ENCODE assay signal across 27 cellular contexts in the genomic region with DNA sequence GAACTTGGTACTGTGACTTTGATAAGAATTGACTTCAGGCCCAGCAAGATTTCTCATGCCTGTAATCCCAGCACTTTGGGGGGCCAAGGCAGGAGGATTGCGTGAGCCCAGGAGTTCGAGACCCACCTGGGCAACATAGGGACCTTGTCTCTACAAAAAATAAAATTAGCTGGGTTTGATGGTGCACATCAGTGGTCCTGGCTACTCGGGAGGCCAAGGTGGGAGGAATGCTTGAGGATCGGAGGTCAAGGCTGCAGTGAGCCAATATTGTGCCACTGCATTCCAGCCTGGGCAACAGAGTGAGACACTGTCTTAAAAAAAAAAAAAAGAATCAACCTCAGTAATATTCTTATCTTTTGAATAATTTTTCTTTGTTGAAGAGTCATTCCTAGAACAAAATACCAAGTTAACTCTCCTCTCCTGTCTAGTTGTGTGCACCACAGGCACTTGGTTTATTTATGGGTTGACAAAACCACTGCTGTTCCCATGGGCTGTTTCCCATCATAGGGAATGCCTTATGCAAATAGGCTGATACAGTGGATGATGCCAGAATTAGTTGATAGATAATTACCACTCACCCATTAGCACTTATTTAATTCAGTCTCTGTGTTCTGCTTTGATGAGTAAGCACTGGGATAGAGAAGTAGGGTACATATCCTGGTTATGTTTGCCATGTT. TPM values are rescaled to one million over a fixed set of nuclear protein-coding genes. Genes with fewer than 3 reads are reported as not detected.
A peak's percentile ranks its signal among the peaks of the same experiment; 100 is the strongest.
DNase-seq lines count a peak whose midpoint lies in the region; ATAC-seq and TF ChIP-seq lines count a peak whose summit lies in the region.
"Had no signal": no experiment of that assay in that cellular context is flagged by ENCODE, and none has a peak within 500 bp of the region (broad histone marks: within the 10 kb centered on the region; RNA-seq: fewer than 3 reads in every experiment).

No MANE protein-coding gene starts in this region.

- peaks cover 43% of the 10 kb centered on the region for H3K36me3 Mint-ChIP-seq in brain

- peaks cover 6% of the 10 kb centered on the region for H3K4me1 ChIP-seq in testis

- intact Hi-C loops in testis (cut with DNase I; ENCODE audit: low total_unique reads), result no loop called here

- no peaks in the 10 kb centered on the region for H3K36me3 ChIP-seq in testis (ENCODE audit: low read depth, missing control alignments)
- peaks cover 18% of the 10 kb centered on the region for H3K36me3 ChIP-seq in WERI-Rb-1

- H3K27me3 Mint-ChIP-seq in brain, result no peaks in the 10 kb centered on the region
- H3K27me3 Mint-ChIP-seq: progenitor cell of endocrine pancreas; stimulated activated naive CD8-positive, alpha-beta T cell treated with anti-CD3 and anti-CD28 coated beads, Interleukin-15, amount 100 ng/mL, for 72 hours had no signal

- WGBS in testis, 2 donors, result 83 to 87% methylated on average over 4 of the region's 4 CpGs

- H3K27ac Mint-ChIP-seq in brain, result peak overlapping the region in 4 of 5 experiments; percentile 23 to 66 (median 62)

- no peaks in the 10 kb centered on the region for H3K9me3 Mint-ChIP-seq in brain
- H3K9me3 Mint-ChIP-seq: neural crest cell; stimulated activated naive CD8-positive, alpha-beta T cell treated with anti-CD3 and anti-CD28 coated beads, Interleukin-15, amount 100 ng/mL, for 72 hours had no signal

- H3K4me1 Mint-ChIP-seq in brain, result peaks cover 41% of the 10 kb centered on the region

- no peak for ATAC-seq in esophagus mucosa
- ATAC-seq: stimulated activated naive CD8-positive, alpha-beta T cell treated with anti-CD3 and anti-CD28 coated beads, Interleukin-15, amount 100 ng/mL, for 72 hours had no signal

- H3K27me3 ChIP-seq in testis (no peaks in the 10 kb centered on the region), WERI-Rb-1 (ENCODE audit: insufficient read depth, low read depth, severe bottlenecking) (no peaks in the 10 kb centered on the region)
- H3K27me3 ChIP-seq: Peyer's patch, SJSA1 had no signal

- TF ChIP-seq CTCF in brain (conservative IDR thresholded peaks at IDR 0.05), result no peak
- TF ChIP-seq CTCF in testis (IDR thresholded peaks at IDR 0.05), result no peak
- no peak for TF ChIP-seq CTCF in WERI-Rb-1 (IDR thresholded peaks at IDR 0.05; ENCODE audit: low read depth, low read length)

- H3K4me3 Mint-ChIP-seq in brain, result no peak overlapping the region
- H3K4me3 Mint-ChIP-seq: neural crest cell had no signal

- H3K9me3 ChIP-seq in testis, result no peaks in the 10 kb centered on the region
- no peaks in the 10 kb centered on the region for H3K9me3 ChIP-seq in WERI-Rb-1 (ENCODE audit: severe bottlenecking)
- H3K9me3 ChIP-seq: Peyer's patch, SJSA1 had no signal

- DNase-seq in activated effector memory CD4-positive, alpha-beta T cell treated with anti-CD3 and anti-CD28 coated beads, Interleukin-2, amount 50 U/mL, for 16 hours, result peak; percentile 19
- DNase-seq in activated effector memory CD4-positive, alpha-beta T cell treated with Interleukin-2 at 50 U/mL for 16 hours, result no peak
- DNase-seq in myocyte (ENCODE audit: low read depth) (peak; percentile 54), testis (no peak), WERI-Rb-1 (no peak)
- DNase-seq: activated CD4-positive, alpha-beta T cell treated with anti-CD3 and anti-CD28 coated beads, Interleukin-2, amount 50 U/mL, for 1 hour; activated CD8-positive, alpha-beta memory T cell treated with anti-CD3 and anti-CD28 coated beads, Interleukin-2, amount 50 U/mL, for 48 hours; activated gamma-delta T cell treated with Interleukin-2 at 50 U/mL for 16 hours; AML-193; DND-41; head of caudate nucleus; left cardiac atrium; midbrain; NCI-H1930; Peyer's patch; small intestine; stimulated activated CD4-positive, alpha-beta T cell treated with anti-CD3 and anti-CD28 coated beads, Interleukin-4, amount 100 ng/mL, for 1 hour; stimulated activated naive CD8-positive, alpha-beta T cell treated with anti-CD3 and anti-CD28 coated beads, Interleukin-15, amount 100 ng/mL, for 72 hours; T-helper 1 cell had no signal

- H3K4me3 ChIP-seq in testis (no peak overlapping the region), WERI-Rb-1 (ENCODE audit: low read depth, low read length) (no peak overlapping the region)
- H3K4me3 ChIP-seq: coronary artery, Peyer's patch, SJSA1 had no signal

- H3K27ac ChIP-seq in temporal lobe (ENCODE audit: low read depth, low read length) (peak overlapping the region; percentile 64), testis (no peak overlapping the region), WERI-Rb-1 (no peak overlapping the region)
- H3K27ac ChIP-seq: KMS-11, Peyer's patch, SJSA1 had no signal

- TF ChIP-seq POLR2A in testis (IDR thresholded peaks at IDR 0.05), result no peak

RNA-seq across cellular contexts. Expression of a gene that starts 32.8 kb away (rescaled TPM):
- polyA plus RNA-seq in brain (ENCODE audit: insufficient read depth, low read depth, low replicate concordance) (28.8 TPM), testis (ENCODE audit: insufficient read depth, low read depth, low replicate concordance) (32.0 TPM)
- total RNA-seq in myocyte (75.5 and 117 TPM in 2 replicates), temporal lobe (32.5 TPM), esophagus mucosa (21.2 TPM), testis (10 to 100 TPM; 94.1 to 95.9 TPM)
- polyA plus RNA-seq in myocyte (2012), result 65.8 TPM

Comparison
In these comparisons a context has a peak if more than half of its experiments do, and no peak if none do; other contexts are left out.
1. DNase-seq: peak in activated effector memory CD4-positive, alpha-beta T cell treated with anti-CD3 and anti-CD28 coated beads, Interleukin-2, amount 50 U/mL, for 16 hours (single experiment) and myocyte (single experiment); none in activated effector memory CD4-positive, alpha-beta T cell treated with Interleukin-2 at 50 U/mL for 16 hours (single experiment), testis (single experiment) and WERI-Rb-1 (single experiment).